ENCODE assay signal across 31 cellular contexts in the genomic region with DNA sequence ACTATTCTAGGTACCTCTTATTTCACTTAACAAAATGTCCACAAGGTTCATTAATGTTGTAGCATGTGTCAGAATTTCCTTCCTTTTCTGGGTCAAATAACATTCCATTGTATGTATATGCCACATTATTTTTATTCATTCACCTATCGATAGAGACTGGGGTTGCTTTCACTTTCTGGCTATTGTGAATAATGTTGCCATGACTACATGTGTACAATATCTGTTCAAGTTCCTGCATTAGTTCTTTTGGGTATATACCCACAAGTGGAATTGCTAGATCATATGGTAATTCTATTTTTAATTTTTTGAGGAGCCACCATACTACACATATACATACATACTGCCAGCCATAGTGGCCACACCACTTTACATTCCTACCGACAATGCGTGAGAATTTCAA.
"Had no signal": no experiment of that assay in that cellular context is flagged by ENCODE, and none has a peak within 500 bp of the region (broad histone marks: within the 10 kb centered on the region; RNA-seq: fewer than 3 reads in every experiment).

No MANE protein-coding gene starts in this region.

- H3K9me3 ChIP-seq: neutrophil, psoas muscle, right atrium auricular region, right lobe of liver, testis, thyroid gland, upper lobe of right lung had no signal

- H3K27me3 Mint-ChIP-seq: naive B cell; stimulated activated naive CD8-positive, alpha-beta T cell treated with anti-CD3 and anti-CD28 coated beads, Interleukin-15, amount 100 ng/mL, for 72 hours had no signal

- H3K27ac ChIP-seq: left lung, lower lobe of right lung, neutrophil, parathyroid adenoma, psoas muscle, right atrium auricular region, right lobe of liver, testis, thyroid gland, upper lobe of right lung had no signal

- H3K4me1 ChIP-seq: left lung, lower lobe of right lung, parathyroid adenoma, psoas muscle, right atrium auricular region, right lobe of liver, testis, thyroid gland, upper lobe of right lung had no signal

- H2AFZ ChIP-seq: parathyroid adenoma had no signal

- H3K9ac ChIP-seq: parathyroid adenoma had no signal

- H3K4me1 Mint-ChIP-seq: mesothelial cell of epicardium; nephron; neural crest cell; stimulated activated memory B cell treated with anti-CD40 and anti-IgM and Interleukin-4, amounts not matched to agents 10 μg/mL and 1 μg/mL and 100 μg/mL, for 72 hours had no signal

- DNase-seq: hippocampal formation; kidney; left colon; left lung; lower lobe of right lung; mesendoderm; naive B cell; occipital lobe; psoas muscle; right lobe of liver; stimulated activated CD4-positive, alpha-beta T cell treated with anti-CD3 and anti-CD28 coated beads, Interleukin-1b, Interleukin-23, amount 100 ng/mL, for 48 hours; stimulated activated CD4-positive, alpha-beta T cell treated with anti-CD3 and anti-CD28 coated beads, Interleukin-2, amount 100 ng/mL, for 48 hours; stimulated activated CD4-positive, alpha-beta T cell treated with anti-CD3 and anti-CD28 coated beads, Interleukin-4, amount 100 ng/mL, for 4 hours; stimulated activated CD8-positive, alpha-beta memory T cell treated with anti-CD3 and anti-CD28 coated beads, Interleukin-4, amount 100 ng/mL, for 48 hours; stimulated activated naive CD4-positive, alpha-beta T cell treated with Interleukin-2 at 50 U/mL for 16 hours; stimulated activated naive CD8-positive, alpha-beta T cell treated with anti-CD3 and anti-CD28 coated beads, Interleukin-15, amount 100 ng/mL, for 72 hours; substantia nigra; testis; thyroid gland; trophoblast cell; upper lobe of right lung had no signal

- H3K79me2 ChIP-seq: parathyroid adenoma had no signal

- H3K36me3 Mint-ChIP-seq: mesothelial cell of epicardium had no signal

- H3K27me3 ChIP-seq: left lung, neutrophil, right atrium auricular region, right lobe of liver, testis, thyroid gland, upper lobe of right lung had no signal

- FAIRE-seq: islet of Langerhans, kidney, urothelium cell line had no signal

- H3K36me3 ChIP-seq: left lung, lower lobe of right lung, neutrophil, right atrium auricular region, right lobe of liver, thyroid gland, upper lobe of right lung had no signal

- H3K27ac Mint-ChIP-seq: mesothelial cell of epicardium; nephron; stimulated activated memory B cell treated with anti-CD40 and anti-IgM and Interleukin-4, amounts not matched to agents 10 μg/mL and 1 μg/mL and 100 μg/mL, for 72 hours; stimulated activated naive CD8-positive, alpha-beta T cell treated with anti-CD3 and anti-CD28 coated beads, Interleukin-15, amount 100 ng/mL, for 72 hours had no signal

- ATAC-seq: left colon; left lung; lower lobe of right lung; psoas muscle; right lobe of liver; stimulated activated memory B cell treated with anti-CD40 and anti-IgM and Interleukin-4, amounts not matched to agents 10 μg/mL and 1 μg/mL and 100 μg/mL, for 72 hours; stimulated activated naive CD8-positive, alpha-beta T cell treated with anti-CD3 and anti-CD28 coated beads, Interleukin-15, amount 100 ng/mL, for 72 hours; upper lobe of right lung had no signal

- H3K4me2 ChIP-seq: smooth muscle cell had no signal

- H3K4me3 Mint-ChIP-seq: mesothelial cell of epicardium; naive B cell; nephron; neural crest cell; stimulated activated memory B cell treated with anti-CD40 and anti-IgM and Interleukin-4, amounts not matched to agents 10 μg/mL and 1 μg/mL and 100 μg/mL, for 72 hours; stimulated activated naive CD8-positive, alpha-beta T cell treated with anti-CD3 and anti-CD28 coated beads, Interleukin-15, amount 100 ng/mL, for 72 hours had no signal

- H3K4me3 ChIP-seq: left lung, lower lobe of right lung, psoas muscle, right atrium auricular region, right lobe of liver, smooth muscle cell, testis, thyroid gland, upper lobe of right lung had no signal
